25 cellular contexts compared by ENCODE assay signal in the genomic region with DNA sequence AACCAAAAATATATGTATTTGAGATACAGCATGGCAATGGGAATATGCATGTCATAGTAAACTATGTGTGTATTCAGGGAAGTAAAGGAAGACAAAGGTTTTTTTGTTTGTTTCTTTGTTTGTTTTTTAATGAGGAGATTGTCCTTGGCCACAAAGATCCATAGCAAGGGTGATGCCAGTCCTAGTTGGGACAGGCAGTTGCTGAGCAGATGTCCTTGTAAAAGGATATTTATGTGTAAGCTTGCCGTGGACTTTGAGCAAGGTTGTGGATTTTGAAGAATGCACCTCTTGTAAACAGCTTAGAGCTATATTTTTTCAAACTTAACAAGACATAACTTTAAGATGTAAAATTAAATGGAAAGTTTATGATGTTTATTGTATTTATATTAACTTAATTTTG.
"Had no signal": no experiment of that assay in that cellular context is flagged by ENCODE, and none has a peak within 500 bp of the region (broad histone marks: within the 10 kb centered on the region; RNA-seq: fewer than 3 reads in every experiment).

No MANE protein-coding gene starts in this region.

- H3K4me3 Mint-ChIP-seq: immature natural killer cell, memory B cell, mesothelial cell of epicardium, naive B cell had no signal

- H2AFZ ChIP-seq: hepatocyte had no signal

- H3K79me2 ChIP-seq: hepatocyte had no signal

- H3K4me1 ChIP-seq: left lung, left ventricle myocardium inferior, lower lobe of right lung had no signal

- ATAC-seq: left cardiac atrium, left colon, left lobe of liver, left lung, left ventricle myocardium superior, lower lobe of right lung, mucosa of descending colon had no signal

- H3K27ac Mint-ChIP-seq: immature natural killer cell, memory B cell, mesothelial cell of epicardium, naive B cell had no signal

- H3K4me3 ChIP-seq: hepatocyte, left lung, left ventricle myocardium inferior, lower lobe of right lung, lung, mucosa of descending colon had no signal

- H3K9me3 ChIP-seq: lower lobe of right lung, mucosa of descending colon had no signal

- H3K27me3 Mint-ChIP-seq: memory B cell, naive B cell had no signal

- H3K27ac ChIP-seq: hepatocyte, left lung, left ventricle myocardium inferior, lower lobe of right lung had no signal

- FAIRE-seq: islet of Langerhans, keratinocyte had no signal

- H3K9me3 Mint-ChIP-seq: memory B cell had no signal

- H3K4me2 ChIP-seq: hepatocyte had no signal

- H3K4me1 Mint-ChIP-seq: immature natural killer cell, memory B cell, mesothelial cell of epicardium, naive B cell had no signal

- H3K27me3 ChIP-seq: hepatocyte, left lung had no signal

- DNase-seq: hippocampal formation, hypothalamus, immature natural killer cell, islet precursor cell, kidney, kidney glomerular epithelial cell, left cardiac atrium, left colon, left lung, left ventricle myocardium inferior, left ventricle myocardium superior, lower lobe of right lung, mammary epithelial cell, mesenchymal stem cell, mesendoderm, midbrain, mucosa of descending colon, naive B cell had no signal

- H3K36me3 ChIP-seq: left lung, left ventricle myocardium inferior, lower lobe of right lung had no signal

- H3K36me3 Mint-ChIP-seq: immature natural killer cell, memory B cell, naive B cell had no signal
